Comparison of ENCODE assay signal across 24 cellular contexts in genomic region chr3:152458023-152458724, GRCh38.
DNase-seq lines count a peak whose midpoint lies in the region; ATAC-seq and TF ChIP-seq lines count a peak whose summit lies in the region.
"Had no signal": no experiment of that assay in that cellular context is flagged by ENCODE, and none has a peak within 500 bp of the region (broad histone marks: within the 10 kb centered on the region; RNA-seq: fewer than 3 reads in every experiment).

No MANE protein-coding gene starts in this region.

- H3K27ac ChIP-seq in upper lobe of right lung (no peak overlapping the region), PC-9 (no peak overlapping the region)
- H3K27ac ChIP-seq: breast epithelium, colonic mucosa, hepatocyte, suprapubic skin, vagina had no signal

- no peaks in the 10 kb centered on the region for H4K20me1 ChIP-seq in PC-9 (ENCODE audit: insufficient read depth)

- H2AFZ ChIP-seq in PC-9, result no peak overlapping the region
- H2AFZ ChIP-seq: hepatocyte had no signal

- CTCF ChIA-PET in activated CD4-positive, alpha-beta T cell treated with anti-CD3 and anti-CD28 coated beads for 36 hours (lab: Charles Lee), result interaction anchor here (0.6 to 3.4 kb wide), 5 partner anchors 9 to 189 kb away, joined by 3 to 15 read pairs (median 4); partner anchors contain the start of gene MBNL1
- CTCF ChIA-PET in PC-9 (lab: Charles Lee), result no interaction called here

- no peak for TF ChIP-seq CTCF in HFFc6 (IDR thresholded peaks at IDR 0.05)
- TF ChIP-seq CTCF in natural killer cell (IDR thresholded peaks at IDR 0.05), result no peak
- TF ChIP-seq CTCF in upper lobe of right lung (IDR thresholded peaks at IDR 0.05), result no peak
- no peak for TF ChIP-seq CTCF in PC-9 (conservative IDR thresholded peaks at IDR 0.05)

- H3K9me3 ChIP-seq in upper lobe of right lung (no peaks in the 10 kb centered on the region), PC-9 (ENCODE audit: insufficient read depth, low read depth) (no peaks in the 10 kb centered on the region)
- H3K9me3 ChIP-seq: breast epithelium, colonic mucosa, SK-N-SH, spleen, suprapubic skin, vagina had no signal

- H3K9me2 ChIP-seq in PC-9 (ENCODE audit: insufficient read depth), result no peaks in the 10 kb centered on the region
- H3K9me2 ChIP-seq: SK-N-SH had no signal

- peaks cover 34% of the 10 kb centered on the region for H3K4me1 Mint-ChIP-seq in activated CD4-positive, alpha-beta T cell treated with anti-CD3 and anti-CD28 coated beads for 36 hours
- H3K4me1 Mint-ChIP-seq in HFFc6 (ENCODE audit: low read depth) (peaks cover 42% of the 10 kb centered on the region), natural killer cell (peaks cover 33 to 35% of the 10 kb centered on the region in 2 donors)
- peaks cover 55% of the 10 kb centered on the region for H3K4me1 Mint-ChIP-seq in activated naive CD8-positive, alpha-beta T cell (ENCODE audit: low read depth)

- H3K27me3 ChIP-seq in upper lobe of right lung (no peaks in the 10 kb centered on the region), PC-9 (ENCODE audit: insufficient read depth, low read depth) (no peaks in the 10 kb centered on the region)
- H3K27me3 ChIP-seq: breast epithelium, colonic mucosa, hepatocyte, spleen, suprapubic skin, vagina had no signal

- intact Hi-C loops in activated CD4-positive, alpha-beta T cell treated with anti-CD3 and anti-CD28 coated beads for 36 hours (cut with DNase I, micrococcal nuclease), result no loop called here
- intact Hi-C loops in natural killer cell (cut with micrococcal nuclease), result no loop called here
- intact Hi-C loops in upper lobe of right lung (cut with DNase I), result no loop called here
- intact Hi-C loops in PC-9 (cut with micrococcal nuclease; ENCODE audit: unreplicated experiment), result no loop called here

- no peak overlapping the region for H3K4me2 ChIP-seq in PC-9
- H3K4me2 ChIP-seq: hepatocyte, SK-N-SH had no signal

- peaks cover 50% of the 10 kb centered on the region for H3K36me3 Mint-ChIP-seq in activated CD4-positive, alpha-beta T cell treated with anti-CD3 and anti-CD28 coated beads for 36 hours (ENCODE audit: low read depth)
- H3K36me3 Mint-ChIP-seq in HFFc6 (ENCODE audit: low read depth) (peaks cover 29% of the 10 kb centered on the region), natural killer cell (peaks cover 5% of the 10 kb centered on the region)
- H3K36me3 Mint-ChIP-seq in activated naive CD8-positive, alpha-beta T cell, result peaks cover 11% of the 10 kb centered on the region

- peak overlapping the region; percentile 79 for H3K27ac Mint-ChIP-seq in activated CD4-positive, alpha-beta T cell treated with anti-CD3 and anti-CD28 coated beads for 36 hours
- H3K27ac Mint-ChIP-seq in HFFc6 (peak overlapping the region; percentile 38), natural killer cell (peak overlapping the region; percentile 68 to 75)
- peak overlapping the region; percentile 91 for H3K27ac Mint-ChIP-seq in activated naive CD8-positive, alpha-beta T cell

- H3K4me1 ChIP-seq in upper lobe of right lung (peaks cover 7% of the 10 kb centered on the region), PC-9 (replicated peaks; ENCODE audit: insufficient read depth) (no peaks in the 10 kb centered on the region)
- H3K4me1 ChIP-seq: breast epithelium, colonic mucosa had no signal

- POLR2A ChIA-PET in activated CD4-positive, alpha-beta T cell treated with anti-CD3 and anti-CD28 coated beads for 36 hours (lab: Charles Lee), result interaction anchor here (0.6 kb wide), 1 partner anchor 1256 kb away, joined by 3 read pairs; no protein-coding TSS in a partner anchor
- POLR2A ChIA-PET in PC-9 (lab: Charles Lee; ENCODE audit: unreplicated experiment), result no interaction called here

- H3K9me3 Mint-ChIP-seq in activated CD4-positive, alpha-beta T cell treated with anti-CD3 and anti-CD28 coated beads for 36 hours (ENCODE audit: low read depth), result no peaks in the 10 kb centered on the region
- H3K9me3 Mint-ChIP-seq in HFFc6 (no peaks in the 10 kb centered on the region), natural killer cell (no peaks in the 10 kb centered on the region)
- no peaks in the 10 kb centered on the region for H3K9me3 Mint-ChIP-seq in activated naive CD8-positive, alpha-beta T cell (ENCODE audit: low read depth)

- ATAC-seq in activated CD4-positive, alpha-beta T cell treated with anti-CD3 and anti-CD28 coated beads for 36 hours, result peak; percentile 68
- peak in 1 of 3 donors; percentile 34 for ATAC-seq in natural killer cell
- ATAC-seq in upper lobe of right lung, result no peak
- ATAC-seq: HepG2 had no signal

- no peaks in the 10 kb centered on the region for H3K79me2 ChIP-seq in PC-9 (ENCODE audit: low read depth)
- H3K79me2 ChIP-seq: hepatocyte had no signal

- BruUV-seq in PC-9 (replicated peaks; lab: Mats Ljungman, UMichigan), result no TSS peak

- H3K4me3 ChIP-seq in upper lobe of right lung (no peak overlapping the region), PC-9 (no peak overlapping the region)
- H3K4me3 ChIP-seq: breast epithelium, colonic mucosa, hepatocyte, lung, spleen, suprapubic skin, vagina had no signal

- H3K36me3 ChIP-seq in upper lobe of right lung, result peaks cover 81% of the 10 kb centered on the region
- peaks cover 8% of the 10 kb centered on the region for H3K36me3 ChIP-seq in PC-9 (ENCODE audit: low read depth)

- no peak overlapping the region for H3K4me3 Mint-ChIP-seq in activated CD4-positive, alpha-beta T cell treated with anti-CD3 and anti-CD28 coated beads for 36 hours
- no peak overlapping the region for H3K4me3 Mint-ChIP-seq in HFFc6
- H3K4me3 Mint-ChIP-seq in activated naive CD8-positive, alpha-beta T cell, result peak overlapping the region; percentile 44
- no peak overlapping the region for H3K4me3 Mint-ChIP-seq in natural killer cell

- no peak for DNase-seq in activated CD4-positive, alpha-beta T cell treated with anti-CD3 and anti-CD28 coated beads for 36 hours
- no peak for DNase-seq in activated CD4-positive, alpha-beta T cell treated with anti-CD3 and anti-CD28 coated beads, Interleukin-2, amount 50 U/mL, for 1 hour
- DNase-seq in HFFc6, result no peak
- no peak for DNase-seq in natural killer cell
- no peak for DNase-seq in upper lobe of right lung
- DNase-seq in PC-9, result no peak
- no peak for DNase-seq in anterior cingulate cortex (lab: John Stamatoyannopoulos, UW)
- DNase-seq: 8988T, Calu3, colonic mucosa, EL, islet precursor cell, NCI-H1105 treated with DMSO at 0.1 percent for 48 hours, NCI-H510A treated with DMSO at 0.1 percent for 48 hours, occipital lobe, SK-N-SH, spleen had no signal

- no peaks in the 10 kb centered on the region for H3F3A ChIP-seq in PC-9 (ENCODE audit: insufficient read depth, low read depth)

- no peaks in the 10 kb centered on the region for H3K27me3 Mint-ChIP-seq in activated CD4-positive, alpha-beta T cell treated with anti-CD3 and anti-CD28 coated beads for 36 hours
- H3K27me3 Mint-ChIP-seq in HFFc6 (ENCODE audit: insufficient read depth) (peaks cover 3% of the 10 kb centered on the region), natural killer cell (ENCODE audit: low read depth in 2 of 2) (no peaks in the 10 kb centered on the region)
- H3K27me3 Mint-ChIP-seq in activated naive CD8-positive, alpha-beta T cell, result no peaks in the 10 kb centered on the region

Comparison
In these comparisons a context has a peak if more than half of its experiments do, and no peak if none do; other contexts are left out.
1. H3K27ac Mint-ChIP-seq: peak in every context shown above with its lines; median percentile 91 in activated naive CD8-positive, alpha-beta T cell; 79 in activated CD4-positive, alpha-beta T cell treated with anti-CD3 and anti-CD28 coated beads for 36 hours; 72 in natural killer cell; 38 in HFFc6.